In the genomic region with DNA sequence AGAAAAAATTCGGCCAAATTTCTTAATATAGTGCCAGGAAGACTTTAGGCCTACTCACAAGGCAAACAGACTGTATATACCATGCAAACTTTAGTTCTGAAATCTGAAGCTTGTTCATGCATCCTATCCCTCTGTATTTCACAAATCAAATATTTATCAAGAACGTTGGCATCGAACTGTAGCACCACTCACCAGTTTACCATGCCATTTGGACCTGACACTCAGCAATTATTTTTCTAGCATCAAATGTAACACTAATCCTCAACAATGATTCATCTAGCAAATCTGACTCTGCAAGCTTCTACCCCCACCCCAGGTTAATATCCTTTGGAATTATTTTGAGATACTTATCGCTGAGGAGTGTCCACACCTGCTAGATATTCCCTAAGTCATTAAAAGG, we compare ENCODE assay signal across 18 cellular contexts.
"Had no signal": no experiment of that assay in that cellular context is flagged by ENCODE, and none has a peak within 500 bp of the region (broad histone marks: within the 10 kb centered on the region; RNA-seq: fewer than 3 reads in every experiment).

No MANE protein-coding gene starts in this region.

- H3K4me1 ChIP-seq: foreskin keratinocyte, pancreas had no signal

- H3K36me3 Mint-ChIP-seq: memory B cell had no signal

- H3K27me3 Mint-ChIP-seq: activated T-helper 17 cell treated with anti-CD3 and anti-CD28 coated beads, Interleukin-2, amount 50 U/mL, for 72 hours; memory B cell; naive thymus-derived CD4-positive, alpha-beta T cell had no signal

- DNase-seq: activated CD4-positive, alpha-beta T cell treated with anti-CD3 and anti-CD28 coated beads, Interleukin-2, amount 50 U/mL, for 48 hours; activated naive CD4-positive, alpha-beta T cell treated with Interleukin-2 at 50 U/mL for 16 hours; anterior cingulate cortex; cortex of kidney; effector CD4-positive, alpha-beta T cell; glutamatergic neuron; hypothalamus; left ventricle myocardium superior; mucosa of descending colon; naive thymus-derived CD4-positive, alpha-beta T cell; pancreas; stimulated activated CD4-positive, alpha-beta T cell treated with anti-CD3 and anti-CD28 coated beads, Interleukin-12 subunit alpha, Interleukin-12 subunit beta, amount 100 ng/mL, for 4 hours; stimulated activated CD4-positive, alpha-beta T cell treated with anti-CD3 and anti-CD28 coated beads, Interleukin-2, amount 100 ng/mL, for 24 hours had no signal

- H3K27ac Mint-ChIP-seq: activated T-helper 17 cell treated with anti-CD3 and anti-CD28 coated beads, Interleukin-2, amount 50 U/mL, for 72 hours; memory B cell; naive thymus-derived CD4-positive, alpha-beta T cell had no signal

- H3K4me3 ChIP-seq: mucosa of descending colon, pancreas had no signal

- H3K27ac ChIP-seq: foreskin keratinocyte, pancreas, VCaP had no signal

- ATAC-seq: activated T-helper 17 cell treated with anti-CD3 and anti-CD28 coated beads, Interleukin-2, amount 50 U/mL, for 72 hours; foreskin keratinocyte; left ventricle myocardium superior; mucosa of descending colon; naive thymus-derived CD4-positive, alpha-beta T cell; pancreas had no signal

- H3K36me3 ChIP-seq: pancreas had no signal

- H3K27me3 ChIP-seq: foreskin keratinocyte, pancreas had no signal

- H3K9me3 ChIP-seq: mucosa of descending colon, pancreas had no signal

- FAIRE-seq: endothelial cell of umbilical vein, pancreas had no signal

- H3K4me1 Mint-ChIP-seq: activated T-helper 17 cell treated with anti-CD3 and anti-CD28 coated beads, Interleukin-2, amount 50 U/mL, for 72 hours; memory B cell; naive thymus-derived CD4-positive, alpha-beta T cell had no signal

- H3K4me3 Mint-ChIP-seq: activated T-helper 17 cell treated with anti-CD3 and anti-CD28 coated beads, Interleukin-2, amount 50 U/mL, for 72 hours; memory B cell; naive thymus-derived CD4-positive, alpha-beta T cell had no signal
